ENCODE assay signal across 28 cellular contexts in genomic region chr5:135704616-135705015, GRCh38.
"Had no signal": no experiment of that assay in that cellular context is flagged by ENCODE, and none has a peak within 500 bp of the region (broad histone marks: within the 10 kb centered on the region; RNA-seq: fewer than 3 reads in every experiment).

No MANE protein-coding gene starts in this region.

- H3K4me1 Mint-ChIP-seq: activated T-helper 17 cell treated with anti-CD3 and anti-CD28 coated beads, Interleukin-2, amount 50 U/mL, for 72 hours; stimulated activated memory B cell treated with anti-CD40 and anti-IgM and Interleukin-4, amounts not matched to agents 10 μg/mL and 1 μg/mL and 100 μg/mL, for 72 hours; stimulated activated naive CD8-positive, alpha-beta T cell treated with anti-CD3 and anti-CD28 coated beads, Interleukin-15, amount 100 ng/mL, for 72 hours had no signal

- H3K36me3 ChIP-seq: colonic mucosa, left ventricle myocardium inferior, ovary, right lobe of liver, thyroid gland, WERI-Rb-1 had no signal

- H3K27ac ChIP-seq: colonic mucosa, dorsolateral prefrontal cortex, left ventricle myocardium inferior, ovary, right lobe of liver, thyroid gland, WERI-Rb-1 had no signal

- H3K4me3 ChIP-seq: colonic mucosa, dorsolateral prefrontal cortex, left ventricle myocardium inferior, lung, ovary, right lobe of liver, thyroid gland had no signal

- ATAC-seq: activated CD4-positive, CD25-positive, alpha-beta regulatory T cell treated with anti-CD3 and anti-CD28 coated beads, Interleukin-2, amount 50 U/mL, for 24 hours; activated T-cell treated with anti-CD3 and anti-CD28 coated beads, Interleukin-2, amount 50 U/mL, for 4 hours; activated T-helper 17 cell treated with anti-CD3 and anti-CD28 coated beads, Interleukin-2, amount 50 U/mL, for 72 hours; right lobe of liver; stimulated activated memory B cell treated with anti-CD40 and anti-IgM and Interleukin-4, amounts not matched to agents 10 μg/mL and 1 μg/mL and 100 μg/mL, for 72 hours; stimulated activated naive CD8-positive, alpha-beta T cell treated with anti-CD3 and anti-CD28 coated beads, Interleukin-15, amount 100 ng/mL, for 72 hours had no signal

- H3K27ac Mint-ChIP-seq: activated T-helper 17 cell treated with anti-CD3 and anti-CD28 coated beads, Interleukin-2, amount 50 U/mL, for 72 hours; progenitor cell of endocrine pancreas; stimulated activated memory B cell treated with anti-CD40 and anti-IgM and Interleukin-4, amounts not matched to agents 10 μg/mL and 1 μg/mL and 100 μg/mL, for 72 hours; stimulated activated naive CD8-positive, alpha-beta T cell treated with anti-CD3 and anti-CD28 coated beads, Interleukin-15, amount 100 ng/mL, for 72 hours; T-helper 1 cell treated with Interleukin-12 subunit alpha and Interleukin-12 subunit beta and Interleukin-4 antibody, amounts not matched to agents 30 μg/mL and 1 μg/mL, for 36 hours had no signal

- DNase-seq: activated CD4-positive, alpha-beta T cell treated with anti-CD3 and anti-CD28 coated beads for 48 hours; activated CD4-positive, alpha-beta T cell treated with anti-CD3 and anti-CD28 coated beads, Interleukin-2, amount 50 U/mL, for 48 hours; activated gamma-delta T cell treated with Interleukin-2 at 50 U/mL for 16 hours; activated naive CD4-positive, alpha-beta T cell treated with anti-CD3 and anti-CD28 coated beads, Interleukin-2, amount 50 U/mL, for 16 hours; activated T-cell treated with anti-CD3 and anti-CD28 coated beads, Interleukin-2, amount 50 U/mL, for 4 hours; amniotic stem cell; colonic mucosa; dorsolateral prefrontal cortex; effector memory CD4-positive, alpha-beta T cell; left ventricle myocardium inferior; ovary; right lobe of liver; stimulated activated CD4-positive, alpha-beta T cell treated with anti-CD3 and anti-CD28 coated beads, Interleukin-4, amount 100 ng/mL, for 4 hours; stimulated activated CD8-positive, alpha-beta memory T cell treated with anti-CD3 and anti-CD28 coated beads, Interleukin-4, amount 100 ng/mL, for 48 hours; stimulated activated naive CD8-positive, alpha-beta T cell treated with anti-CD3 and anti-CD28 coated beads, Interleukin-15, amount 100 ng/mL, for 72 hours; substantia nigra; SW 1271; T-helper 9 cell; thyroid gland; WERI-Rb-1 had no signal

- H3K9me3 Mint-ChIP-seq: activated T-cell treated with anti-CD3 and anti-CD28 coated beads, Interleukin-2, amount 50 U/mL, for 4 hours; activated T-helper 17 cell treated with anti-CD3 and anti-CD28 coated beads, Interleukin-2, amount 50 U/mL, for 72 hours; stimulated activated memory B cell treated with anti-CD40 and anti-IgM and Interleukin-4, amounts not matched to agents 10 μg/mL and 1 μg/mL and 100 μg/mL, for 72 hours; stimulated activated naive CD8-positive, alpha-beta T cell treated with anti-CD3 and anti-CD28 coated beads, Interleukin-15, amount 100 ng/mL, for 72 hours; T-helper 1 cell treated with Interleukin-12 subunit alpha and Interleukin-12 subunit beta and Interleukin-4 antibody, amounts not matched to agents 30 μg/mL and 1 μg/mL, for 36 hours had no signal

- H3K36me3 Mint-ChIP-seq: stimulated activated memory B cell treated with anti-CD40 and anti-IgM and Interleukin-4, amounts not matched to agents 10 μg/mL and 1 μg/mL and 100 μg/mL, for 72 hours had no signal

- H3K4me3 Mint-ChIP-seq: activated T-cell treated with anti-CD3 and anti-CD28 coated beads, Interleukin-2, amount 50 U/mL, for 4 hours; activated T-helper 17 cell treated with anti-CD3 and anti-CD28 coated beads, Interleukin-2, amount 50 U/mL, for 72 hours; stimulated activated memory B cell treated with anti-CD40 and anti-IgM and Interleukin-4, amounts not matched to agents 10 μg/mL and 1 μg/mL and 100 μg/mL, for 72 hours; stimulated activated naive CD8-positive, alpha-beta T cell treated with anti-CD3 and anti-CD28 coated beads, Interleukin-15, amount 100 ng/mL, for 72 hours; T-helper 1 cell treated with Interleukin-12 subunit alpha and Interleukin-12 subunit beta and Interleukin-4 antibody, amounts not matched to agents 30 μg/mL and 1 μg/mL, for 36 hours had no signal

- H3K9me3 ChIP-seq: colonic mucosa, left ventricle myocardium inferior, ovary, right lobe of liver, thyroid gland had no signal

- H3K27me3 Mint-ChIP-seq: stimulated activated memory B cell treated with anti-CD40 and anti-IgM and Interleukin-4, amounts not matched to agents 10 μg/mL and 1 μg/mL and 100 μg/mL, for 72 hours had no signal

- H3K4me1 ChIP-seq: left ventricle myocardium inferior, right lobe of liver had no signal

- FAIRE-seq: frontal cortex, TTC549 had no signal

- H3K27me3 ChIP-seq: colonic mucosa, ovary, right lobe of liver, thyroid gland had no signal
